Comparison of ENCODE assay signal across 10 cellular contexts in genomic region chr7:104985259-104985617, GRCh38. TPM values are rescaled to one million over a fixed set of nuclear protein-coding genes. Genes with fewer than 3 reads are reported as not detected.
DNase-seq lines count a peak whose midpoint lies in the region; ATAC-seq and TF ChIP-seq lines count a peak whose summit lies in the region.
"Had no signal": no experiment of that assay in that cellular context is flagged by ENCODE, and none has a peak within 500 bp of the region (broad histone marks: within the 10 kb centered on the region; RNA-seq: fewer than 3 reads in every experiment).

No MANE protein-coding gene starts in this region.

- 74% methylated on average over 1 of the region's 1 CpG for WGBS in esophagus muscularis mucosa

- intact Hi-C loops in PC-3 (cut with micrococcal nuclease) (loop anchor here (2.0 to 10.0 kb wide), 3 partner anchors 18 to 110 kb away; no protein-coding TSS in a partner anchor), esophagus muscularis mucosa (cut with DNase I) (loop anchor here (2.0 to 10.0 kb wide), 3 partner anchors 30 to 120 kb away; partner anchors contain the start of gene KMT2E)

- H3K27ac ChIP-seq in PC-3 (ENCODE audit: low read length) (peak overlapping the region; percentile 93; the same call in 1 of the 2 replicates), esophagus muscularis mucosa (replicated peaks in 1 of 4) (peak overlapping the region; percentile 94 to 97 (median 96))

- ATAC-seq in PC-3 = no peak

- H3K79me2 ChIP-seq in PC-3 (ENCODE audit: low read length) = peaks cover 26% of the 10 kb centered on the region

- H2AFZ ChIP-seq in PC-3 (ENCODE audit: low read length) = no peak overlapping the region

- TF ChIP-seq POLR2A in esophagus muscularis mucosa (IDR thresholded peaks at IDR 0.05; ENCODE audit: low read depth) = no peak

- H4K20me1 ChIP-seq in PC-3 (ENCODE audit: low read length) = peaks cover 4% of the 10 kb centered on the region; the same call in 1 of the 2 replicates

- no peaks in the 10 kb centered on the region; the same call in 1 of the 2 replicates for H3K36me3 ChIP-seq in PC-3 (ENCODE audit: low read depth, low read length)
- no peaks in the 10 kb centered on the region for H3K36me3 ChIP-seq in esophagus muscularis mucosa
- H3K36me3 ChIP-seq in skeletal muscle satellite cell (ENCODE audit: insufficient read depth, low read length) = peaks cover 12% of the 10 kb centered on the region
- peaks cover 13% of the 10 kb centered on the region for H3K36me3 ChIP-seq in MG63

- peaks cover 12% of the 10 kb centered on the region for H3F3A ChIP-seq in PC-3 (ENCODE audit: low read length, unreplicated experiment)

- H3K9me2 ChIP-seq in PC-3 (replicated peaks; ENCODE audit: low read length) = no peaks in the 10 kb centered on the region

- peaks cover 60% of the 10 kb centered on the region for H3K4me1 ChIP-seq in PC-3 (ENCODE audit: insufficient read depth, low read length)
- H3K4me1 ChIP-seq in esophagus muscularis mucosa = peaks cover 25 to 52% (median 30%) of the 10 kb centered on the region in 4 donors
- H3K4me1 ChIP-seq in skeletal muscle satellite cell (ENCODE audit: control insufficient read depth, insufficient read depth, low read length) = peaks cover 66% of the 10 kb centered on the region

- POLR2A ChIA-PET in PC-3 (lab: Charles Lee; ENCODE audit: unreplicated experiment) = interaction anchor here (0.5 to 0.6 kb wide), 2 partner anchors 32 to 41 kb away, joined by 13 to 20 read pairs; no protein-coding TSS in a partner anchor

- H3K4me2 ChIP-seq in PC-3 (ENCODE audit: low read length) = peak overlapping the region; percentile 94
- peak overlapping the region; percentile 91 for H3K4me2 ChIP-seq in skeletal muscle satellite cell (ENCODE audit: low read length)

- H3K9ac ChIP-seq in PC-3 (ENCODE audit: low read length) = no peak overlapping the region
- peak overlapping the region; percentile 96 for H3K9ac ChIP-seq in skeletal muscle satellite cell (ENCODE audit: low read depth, low read length)

- no peak for TF ChIP-seq CTCF in PC-3 (conservative IDR thresholded peaks at IDR 0.05; ENCODE audit: low read depth, low read length)
- TF ChIP-seq CTCF in esophagus muscularis mucosa (IDR thresholded peaks at IDR 0.05) = no peak
- no peak for TF ChIP-seq CTCF in GM10266 (IDR thresholded peaks at IDR 0.05; ENCODE audit: control insufficient read depth, insufficient read depth, low read depth, missing control alignments)

- H3K27me3 ChIP-seq in PC-3 (ENCODE audit: low read length) (no peaks in the 10 kb centered on the region), esophagus muscularis mucosa (no peaks in the 10 kb centered on the region), skeletal muscle satellite cell (ENCODE audit: control insufficient read depth, insufficient read depth, low read length) (no peaks in the 10 kb centered on the region), MG63 (no peaks in the 10 kb centered on the region)

- DNase-seq in NCI-H2171 treated with DMSO at 0.1 percent for 48 hours (lab: John Stamatoyannopoulos, UW) = peak; percentile 14
- DNase-seq in NCI-H2171 (lab: John Stamatoyannopoulos, UW) = no peak
- no peak for DNase-seq in PC-3
- no peak for DNase-seq in esophagus muscularis mucosa (ENCODE audit: extremely low spot score)
- DNase-seq in NCI-H526 treated with DMSO at 0.1 percent for 48 hours (lab: John Stamatoyannopoulos, UW) = no peak
- no peak for DNase-seq in MG63
- DNase-seq in GM10266 (ENCODE audit: extremely low spot score) = no peak
- DNase-seq: activated CD4-positive, CD25-positive, alpha-beta regulatory T cell treated with anti-CD3 and anti-CD28 coated beads, Interleukin-2, amount 50 U/mL, for 72 hours; NCI-H1048 had no signal

- TF ChIP-seq EP300 in esophagus muscularis mucosa (IDR thresholded peaks at IDR 0.05) = no peak

- CTCF ChIA-PET in PC-3 (lab: Charles Lee) = interaction anchor here (0.5 kb wide), 1 partner anchor 24 kb away, joined by 3 read pairs; no protein-coding TSS in a partner anchor

- no TSS peak for BruUV-seq in PC-3 (replicated peaks; lab: Mats Ljungman, UMichigan)

- H3K9me3 ChIP-seq in PC-3 (ENCODE audit: low read length) = no peaks in the 10 kb centered on the region
- no peaks in the 10 kb centered on the region for H3K9me3 ChIP-seq in esophagus muscularis mucosa
- H3K9me3 ChIP-seq in skeletal muscle satellite cell (replicated peaks; ENCODE audit: low read length) = no peaks in the 10 kb centered on the region
- H3K9me3 ChIP-seq in MG63 = no peaks in the 10 kb centered on the region

- H3K4me3 ChIP-seq in PC-3 (ENCODE audit: low read length) (0 out of 2 replicates have a peak overlapping the region, but pooled peaks have one; percentile 81), esophagus muscularis mucosa (no peak overlapping the region), skeletal muscle satellite cell (ENCODE audit: low read length) (no peak overlapping the region), MG63 (no peak overlapping the region)

RNA-seq across cellular contexts. Expression of gene KMT2E, which starts 28.8 kb away (rescaled TPM):
- total RNA-seq in PC-3 (2014; rRNA removed) (21.8 and 27.4 TPM in 2 replicates), esophagus muscularis mucosa (100 to 1,000 TPM in 2 of 4 donors, 10 to 100 TPM in 2; 77.0 to 109 (median 94.0) TPM)
- 55.9 and 67.9 TPM in 2 replicates for total RNA-seq in skeletal muscle satellite cell (2012; rRNA removed)
- 5.1 and 6.7 TPM in 2 replicates for total RNA-seq in MG63 (2014; rRNA removed; shearing (Covaris generic); ENCODE audit: low replicate concordance)
